In the genomic region with DNA sequence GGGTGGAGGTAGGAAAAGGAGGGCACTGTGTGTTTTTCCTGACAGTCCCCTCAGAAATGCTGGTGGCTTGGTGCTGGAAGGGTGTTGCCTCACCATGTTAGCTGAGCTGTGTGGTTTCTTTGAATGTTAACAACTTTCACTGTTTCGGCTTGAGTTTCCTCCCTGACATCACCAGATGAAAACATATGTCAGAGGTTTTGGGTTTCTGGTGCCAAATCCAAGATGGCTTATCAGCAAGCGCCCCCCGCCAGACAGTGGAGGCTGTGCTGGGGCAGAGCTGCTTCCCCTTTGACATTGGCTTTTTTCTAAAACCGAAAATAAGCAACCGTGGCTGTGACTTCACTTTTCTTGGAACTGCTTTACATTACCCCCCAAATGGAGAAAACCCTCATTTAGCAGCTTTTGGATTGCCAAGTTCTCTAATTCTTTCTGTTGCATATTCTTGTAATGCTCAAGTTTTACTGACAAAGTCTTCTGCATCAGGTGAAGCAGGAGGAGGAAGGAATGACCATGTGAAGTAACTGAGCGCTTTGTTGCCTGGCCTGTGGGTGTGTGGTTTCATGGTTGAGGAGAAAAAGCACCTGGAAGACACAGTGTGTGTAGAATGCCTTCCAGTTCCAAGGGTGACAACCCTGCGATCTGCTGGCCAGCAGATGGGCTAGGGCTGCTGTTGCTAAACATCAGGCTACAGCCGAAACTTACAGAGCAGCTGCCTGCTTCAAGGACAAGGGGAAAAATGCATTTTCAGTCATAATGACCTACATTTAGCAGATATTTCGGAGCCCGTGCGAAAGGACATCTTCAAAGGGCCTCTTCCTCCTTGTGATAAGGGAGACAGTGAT, we compare ENCODE assay signal across 8 cellular contexts. TPM values are rescaled to one million over a fixed set of nuclear protein-coding genes. Genes with fewer than 3 reads are reported as not detected.
DNase-seq lines count a peak whose midpoint lies in the region; ATAC-seq and TF ChIP-seq lines count a peak whose summit lies in the region.

No MANE protein-coding gene starts in this region.

- peak; percentile 48 for DNase-seq in HCEC 1CT
- peak; percentile 62 for DNase-seq in NOMO-1 treated with DMSO at 0.1 percent for 48 hours (lab: John Stamatoyannopoulos, UW; ENCODE audit: unreplicated experiment)
- peak; percentile 79 for DNase-seq in activated T-helper 2 cell treated with anti-CD3 and anti-CD28 coated beads, Interferon-gamma antibody, Interleukin-2, Interleukin-4, amounts not matched to agents 10 μg/mL and 5 μg/mL and 100 μg/mL, durations not matched to agents 14 hours and 24 hours and 36 hours (ENCODE audit: low spot score)
- DNase-seq in natural killer cell = peak; percentile 48
- DNase-seq in NCI-H1048 (lab: John Stamatoyannopoulos, UW) = no peak
- DNase-seq in tibial artery = no peak
- no peak for DNase-seq in NCI-H2196 treated with DMSO at 0.1 percent for 48 hours (lab: John Stamatoyannopoulos, UW; ENCODE audit: unreplicated experiment)

- no peaks in the 10 kb centered on the region for H3K27me3 ChIP-seq in tibial artery

- H3K36me3 ChIP-seq in tibial artery = no peaks in the 10 kb centered on the region

- H3K4me3 Mint-ChIP-seq in activated T-helper 2 cell treated with anti-CD3 and anti-CD28 coated beads, Interferon-gamma antibody, Interleukin-2, Interleukin-4, amounts not matched to agents 10 μg/mL and 5 μg/mL and 100 μg/mL, durations not matched to agents 14 hours and 24 hours and 36 hours (ENCODE audit: low read depth) = peak overlapping the region; percentile 27
- H3K4me3 Mint-ChIP-seq in natural killer cell = peak overlapping the region; percentile 77

- ATAC-seq in natural killer cell = peak; percentile 88 to 91 (median 89)

- H3K27ac Mint-ChIP-seq in activated T-helper 2 cell treated with anti-CD3 and anti-CD28 coated beads, Interferon-gamma antibody, Interleukin-2, Interleukin-4, amounts not matched to agents 10 μg/mL and 5 μg/mL and 100 μg/mL, durations not matched to agents 14 hours and 24 hours and 36 hours = peak overlapping the region; percentile 81
- peak overlapping the region; percentile 68 to 71 for H3K27ac Mint-ChIP-seq in natural killer cell

- intact Hi-C loops in activated T-helper 2 cell treated with anti-CD3 and anti-CD28 coated beads, Interferon-gamma antibody, Interleukin-2, Interleukin-4, amounts not matched to agents 10 μg/mL and 5 μg/mL and 100 μg/mL, durations not matched to agents 14 hours and 24 hours and 36 hours (cut with micrococcal nuclease) = loop anchor here (1.0 to 5.0 kb wide), 8 partner anchors 8 to 391 kb away; a partner anchor contains a TSS
- intact Hi-C loops in natural killer cell (cut with micrococcal nuclease) (loop anchor here (2.0 to 5.0 kb wide), 3 partner anchors 58 to 128 kb away; no protein-coding TSS in a partner anchor), tibial artery (cut with DNase I; ENCODE audit: low total_unique reads) (no loop called here)

- peaks cover 0 to 34% (median 25%) of the 10 kb centered on the region in 4 donors for H3K4me1 ChIP-seq in tibial artery

- H3K27me3 Mint-ChIP-seq in activated T-helper 2 cell treated with anti-CD3 and anti-CD28 coated beads, Interferon-gamma antibody, Interleukin-2, Interleukin-4, amounts not matched to agents 10 μg/mL and 5 μg/mL and 100 μg/mL, durations not matched to agents 14 hours and 24 hours and 36 hours (ENCODE audit: low read depth) = no peaks in the 10 kb centered on the region
- peaks cover 63 to 66% of the 10 kb centered on the region in 2 donors for H3K27me3 Mint-ChIP-seq in natural killer cell (ENCODE audit: low read depth in 2 of 2)

- no peaks in the 10 kb centered on the region for H3K9me3 Mint-ChIP-seq in activated T-helper 2 cell treated with anti-CD3 and anti-CD28 coated beads, Interferon-gamma antibody, Interleukin-2, Interleukin-4, amounts not matched to agents 10 μg/mL and 5 μg/mL and 100 μg/mL, durations not matched to agents 14 hours and 24 hours and 36 hours
- H3K9me3 Mint-ChIP-seq in natural killer cell = no peaks in the 10 kb centered on the region

- H3K36me3 Mint-ChIP-seq in activated T-helper 2 cell treated with anti-CD3 and anti-CD28 coated beads, Interferon-gamma antibody, Interleukin-2, Interleukin-4, amounts not matched to agents 10 μg/mL and 5 μg/mL and 100 μg/mL, durations not matched to agents 14 hours and 24 hours and 36 hours (ENCODE audit: low read depth) = peaks cover 41% of the 10 kb centered on the region
- H3K36me3 Mint-ChIP-seq in natural killer cell = no peaks in the 10 kb centered on the region

- H3K4me1 Mint-ChIP-seq in activated T-helper 2 cell treated with anti-CD3 and anti-CD28 coated beads, Interferon-gamma antibody, Interleukin-2, Interleukin-4, amounts not matched to agents 10 μg/mL and 5 μg/mL and 100 μg/mL, durations not matched to agents 14 hours and 24 hours and 36 hours (ENCODE audit: low read depth) = peaks cover 65% of the 10 kb centered on the region
- peaks cover 24 to 25% of the 10 kb centered on the region in 2 donors for H3K4me1 Mint-ChIP-seq in natural killer cell

- H3K4me3 ChIP-seq in GM08714 (ENCODE audit: low read length) (peak overlapping the region; percentile 12; the same call in 1 of the 2 replicates), tibial artery (no peak overlapping the region)

- no peak overlapping the region for H3K27ac ChIP-seq in tibial artery

- no peaks in the 10 kb centered on the region for H3K9me3 ChIP-seq in tibial artery

- no peak for TF ChIP-seq CTCF in natural killer cell (IDR thresholded peaks at IDR 0.05)
- TF ChIP-seq CTCF in tibial artery (IDR thresholded peaks at IDR 0.05) = no peak

RNA-seq across cellular contexts. Expression of a gene that starts 9.7 kb away (rescaled TPM):
- total RNA-seq in activated T-helper 2 cell treated with anti-CD3 and anti-CD28 coated beads, Interferon-gamma antibody, Interleukin-2, Interleukin-4, amounts not matched to agents 10 μg/mL and 5 μg/mL and 100 μg/mL, durations not matched to agents 14 hours and 24 hours and 36 hours = 65.2 and 67.4 TPM in 2 replicates
- 1 to 10 TPM in 1 of 3 donors, under 1 TPM in 2; 0.83 to 1.1 (median 0.93) TPM for total RNA-seq in natural killer cell

Comparison
In these comparisons a context has a peak if more than half of its experiments do, and no peak if none do; other contexts are left out.
1. DNase-seq: peak in HCEC 1CT (single experiment), NOMO-1 treated with DMSO at 0.1 percent for 48 hours (single experiment), activated T-helper 2 cell treated with anti-CD3 and anti-CD28 coated beads, Interferon-gamma antibody, Interleukin-2, Interleukin-4, amounts not matched to agents 10 μg/mL and 5 μg/mL and 100 μg/mL, durations not matched to agents 14 hours and 24 hours and 36 hours (single experiment) and natural killer cell (single experiment); none in NCI-H1048 (single experiment), tibial artery (0 of 2) and NCI-H2196 treated with DMSO at 0.1 percent for 48 hours (single experiment).
2. RNA of a gene that starts 9.7 kb away (total RNA-seq): 65.2 to 67.4 TPM in activated T-helper 2 cell treated with anti-CD3 and anti-CD28 coated beads, Interferon-gamma antibody, Interleukin-2, Interleukin-4, amounts not matched to agents 10 μg/mL and 5 μg/mL and 100 μg/mL, durations not matched to agents 14 hours and 24 hours and 36 hours; 0.83 to 1.1 TPM in natural killer cell; every median in the first group is over 10 times any median in the second.